22 cellular contexts compared by ENCODE assay signal in the genomic region with DNA sequence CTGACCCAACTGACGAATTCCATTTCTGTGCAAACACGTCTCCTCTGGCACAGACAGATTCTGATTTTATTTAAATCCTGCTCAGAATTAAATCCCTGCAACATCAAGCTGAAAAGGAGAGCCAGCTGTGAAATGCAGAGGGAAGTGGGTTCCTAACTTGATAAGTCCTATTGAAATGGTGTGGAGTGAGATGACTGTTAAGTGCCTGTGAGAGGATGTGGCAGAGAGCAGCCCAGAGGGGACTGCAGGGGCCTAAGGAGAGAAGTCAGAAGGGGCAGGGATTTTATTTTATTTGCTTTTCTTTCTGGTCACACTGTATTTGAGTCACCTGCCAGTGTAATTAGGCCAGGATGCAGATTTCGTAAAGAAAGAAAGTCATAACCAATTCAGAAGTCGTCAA.
DNase-seq lines count a peak whose midpoint lies in the region; ATAC-seq, FAIRE-seq and TF ChIP-seq lines count a peak whose summit lies in the region.
"Had no signal": no experiment of that assay in that cellular context is flagged by ENCODE, and none has a peak within 500 bp of the region (broad histone marks: within the 10 kb centered on the region; RNA-seq: fewer than 3 reads in every experiment).

No MANE protein-coding gene starts in this region.

- no peak for DNase-seq in GM12878 (ENCODE audit: low read depth, low spot score)
- DNase-seq in nephron progenitor cell: no peak
- no peak for DNase-seq in cardiac septum (ENCODE audit: low spot score)
- DNase-seq in NCI-H1930 (lab: John Stamatoyannopoulos, UW): no peak
- DNase-seq in heart left ventricle: no peak
- DNase-seq: CD8-positive, alpha-beta memory T cell; DND-41; HFFc6; Karpas-422; NCI-H1048; NCI-H1436; NCI-H2029 treated with DMSO at 0.1 percent for 48 hours; NCI-H2227 treated with DMSO at 0.1 percent for 48 hours; NCI-H524; NCI-H82; SIG-M5; T-helper 1 cell had no signal

- H3K27ac Mint-ChIP-seq in nephron progenitor cell: peak overlapping the region; percentile 40
- H3K27ac Mint-ChIP-seq: CD8-positive, alpha-beta memory T cell; HFFc6; IgD-negative memory B cell had no signal

- H4K20me1 ChIP-seq in GM12878 (ENCODE audit: control insufficient read depth, insufficient read depth): no peaks in the 10 kb centered on the region
- H4K20me1 ChIP-seq: BLaER1 treated with 17β-estradiol and CSF1 and Interleukin-3, amounts not matched to agents 10 nM and 100 nM had no signal

- intact Hi-C loops in GM12878 (cut with micrococcal nuclease; ENCODE audit: unreplicated experiment) (no loop called here), cardiac septum (cut with DNase I) (no loop called here), heart left ventricle (cut with DNase I) (no loop called here)

- CTCF ChIA-PET in GM12878 (lab: Yijun Ruan, JAX): no interaction called here

- ATAC-seq in GM18858 (IDR thresholded peaks at IDR 0.05; ENCODE audit: unreplicated experiment) (peak; percentile 35), HG03432 (IDR thresholded peaks at IDR 0.05; ENCODE audit: unreplicated experiment) (peak; percentile 62), GM12878 (0 out of 3 replicates have a peak, but pooled peaks have one; percentile 25), heart left ventricle (no peak)

- TF ChIP-seq CTCF in GM12878 (IDR thresholded peaks at IDR 0.05 in 2 of 3, conservative IDR thresholded peaks at IDR 0.05 in 1 of 3; ENCODE audit: control insufficient read depth in 2 of 3, extremely low read depth in 1 of 3, insufficient read depth in 1 of 3, low read depth in 3 of 3, low read length in 3 of 3) (no peak), nephron progenitor cell (IDR thresholded peaks at IDR 0.05) (no peak), heart left ventricle (IDR thresholded peaks at IDR 0.05) (no peak)

- no peaks in the 10 kb centered on the region for H3K9me3 Mint-ChIP-seq in nephron progenitor cell
- H3K9me3 Mint-ChIP-seq: HFFc6 had no signal

- H3K4me3 ChIP-seq in GM12878 (no peak overlapping the region), heart left ventricle (no peak overlapping the region)
- H3K4me3 ChIP-seq: BLaER1 treated with 17β-estradiol and CSF1 and Interleukin-3, amounts not matched to agents 10 nM and 100 nM had no signal

- POLR2A ChIA-PET in GM12878 (lab: Charles Lee): no interaction called here

- TF ChIP-seq EP300 in GM12878 (IDR thresholded peaks at IDR 0.05; ENCODE audit: borderline replicate concordance in 1 of 2, control insufficient read depth in 1 of 2, low read depth in 2 of 2, low read length in 2 of 2): no peak

- no peaks in the 10 kb centered on the region for H3K36me3 ChIP-seq in GM12878 (ENCODE audit: control insufficient read depth in 2 of 2, insufficient read depth in 2 of 2, low read length in 1 of 2)
- no peaks in the 10 kb centered on the region for H3K36me3 ChIP-seq in heart left ventricle
- H3K36me3 ChIP-seq: BLaER1 treated with 17β-estradiol and CSF1 and Interleukin-3, amounts not matched to agents 10 nM and 100 nM had no signal

- H3K79me2 ChIP-seq in GM12878 (ENCODE audit: control insufficient read depth, insufficient read depth, low read length): no peaks in the 10 kb centered on the region

- BruUV-seq in GM12878 (replicated peaks; lab: Mats Ljungman, UMichigan): no TSS peak

- TF ChIP-seq POLR2A in GM12878 (IDR thresholded peaks at IDR 0.05; ENCODE audit: low read depth, low read length) (no peak), heart left ventricle (IDR thresholded peaks at IDR 0.05) (no peak)

- H3K27ac ChIP-seq in GM12878 (ENCODE audit: control insufficient read depth, insufficient read depth) (no peak overlapping the region), heart left ventricle (no peak overlapping the region)
- H3K27ac ChIP-seq: BLaER1 treated with 17β-estradiol and CSF1 and Interleukin-3, amounts not matched to agents 10 nM and 100 nM had no signal

- no peak for TF ChIP-seq RAD21 in GM12878 (IDR thresholded peaks at IDR 0.05; ENCODE audit: insufficient read depth, low read depth, low read length)

- H3K9me3 ChIP-seq in GM12878 (replicated peaks; ENCODE audit: control insufficient read depth, insufficient read depth, low read length) (no peaks in the 10 kb centered on the region), heart left ventricle (no peaks in the 10 kb centered on the region)
- H3K9me3 ChIP-seq: BLaER1 treated with 17β-estradiol and CSF1 and Interleukin-3, amounts not matched to agents 10 nM and 100 nM had no signal

- H3K4me2 ChIP-seq in GM12878 (ENCODE audit: control insufficient read depth, insufficient read depth): no peak overlapping the region

- in situ Hi-C loops in GM12878 (cut with MboI): no loop called here

- H3K27me3 Mint-ChIP-seq in nephron progenitor cell (ENCODE audit: low read depth, poor library complexity): peaks cover 3% of the 10 kb centered on the region
- H3K27me3 Mint-ChIP-seq: CD8-positive, alpha-beta memory T cell; IgD-negative memory B cell had no signal

- H2AFZ ChIP-seq in GM12878 (ENCODE audit: control insufficient read depth, low read depth, low read length): no peak overlapping the region

- no peak overlapping the region for H3K4me3 Mint-ChIP-seq in nephron progenitor cell
- H3K4me3 Mint-ChIP-seq: CD8-positive, alpha-beta memory T cell; HFFc6; IgD-negative memory B cell had no signal

- no peak overlapping the region for H3K9ac ChIP-seq in GM12878 (ENCODE audit: control insufficient read depth, insufficient read depth, low read length)
- H3K9ac ChIP-seq: BLaER1 treated with 17β-estradiol and CSF1 and Interleukin-3, amounts not matched to agents 10 nM and 100 nM had no signal

- SMC1A ChIA-PET in GM12878 (lab: Charles Lee; ENCODE audit: uncharacterized antibody, unreplicated experiment): no interaction called here

- 7% methylated on average over 3 of the region's 4 CpGs for WGBS in GM12878 (ENCODE audit: insufficient coverage, insufficient replicate concordance, low lambda C conversion rate, missing lambda C conversion rate)
- WGBS in heart left ventricle, 4 donors: 63 to 73% (median 64%) methylated on average over 4 of the region's 4 CpGs

- H3K4me1 Mint-ChIP-seq in nephron progenitor cell: no peaks in the 10 kb centered on the region
- H3K4me1 Mint-ChIP-seq: CD8-positive, alpha-beta memory T cell had no signal

- no peaks in the 10 kb centered on the region for H3K36me3 Mint-ChIP-seq in nephron progenitor cell (ENCODE audit: low read depth)
- H3K36me3 Mint-ChIP-seq: CD8-positive, alpha-beta memory T cell; IgD-negative memory B cell had no signal

- no peak for FAIRE-seq in GM12878 (lab: Jason Lieb, UNC)
- FAIRE-seq: H54 had no signal

- H3K27me3 ChIP-seq in GM12878 (replicated peaks in 1 of 2; ENCODE audit: control insufficient read depth in 2 of 2, insufficient read depth in 2 of 2, low read length in 1 of 2) (no peaks in the 10 kb centered on the region), heart left ventricle (no peaks in the 10 kb centered on the region)
- H3K27me3 ChIP-seq: BLaER1 treated with 17β-estradiol and CSF1 and Interleukin-3, amounts not matched to agents 10 nM and 100 nM had no signal

- RAD21 ChIA-PET in GM12878 (lab: Charles Lee; ENCODE audit: unreplicated experiment): no interaction called here

- H3K4me1 ChIP-seq in GM12878 (ENCODE audit: control insufficient read depth, insufficient read depth, low read length) (no peaks in the 10 kb centered on the region), heart left ventricle (no peaks in the 10 kb centered on the region)

TF ChIP-seq in GM12878, 131 proteins besides CTCF, POLR2A, EP300 and RAD21:
- TF ChIP-seq NR2C1 (IDR thresholded peaks at IDR 0.05) (no peak), MXI1 (IDR thresholded peaks at IDR 0.05; ENCODE audit: low read depth, low read length) (no peak), RELA (IDR thresholded peaks at IDR 0.05; ENCODE audit: borderline replicate concordance, partially characterized antibody) (no peak), KAT2A (conservative IDR thresholded peaks at IDR 0.05; ENCODE audit: control insufficient read depth, low read depth, low read length) (no peak), NR2F1 (conservative IDR thresholded peaks at IDR 0.05) (no peak), SPI1 (IDR thresholded peaks at IDR 0.05; ENCODE audit: borderline replicate concordance, insufficient read depth, low read depth, low read length) (no peak), GABPA (IDR thresholded peaks at IDR 0.05; ENCODE audit: low read depth) (no peak), NRF1 (conservative IDR thresholded peaks at IDR 0.05; ENCODE audit: low read depth, low read length) (no peak), ZSCAN29 (IDR thresholded peaks at IDR 0.05) (no peak), HDGF (IDR thresholded peaks at IDR 0.05) (no peak), ASH2L (IDR thresholded peaks at IDR 0.05; ENCODE audit: borderline replicate concordance, low read depth) (no peak)
- TF ChIP-seq, protein P1, sequence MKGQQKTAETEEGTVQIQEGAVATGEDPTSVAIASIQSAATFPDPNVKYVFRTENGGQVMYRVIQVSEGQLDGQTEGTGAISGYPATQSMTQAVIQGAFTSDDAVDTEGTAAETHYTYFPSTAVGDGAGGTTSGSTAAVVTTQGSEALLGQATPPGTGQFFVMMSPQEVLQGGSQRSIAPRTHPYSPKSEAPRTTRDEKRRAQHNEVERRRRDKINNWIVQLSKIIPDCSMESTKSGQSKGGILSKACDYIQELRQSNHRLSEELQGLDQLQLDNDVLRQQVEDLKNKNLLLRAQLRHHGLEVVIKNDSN (IDR thresholded peaks at IDR 0.05; ENCODE audit: borderline replicate concordance, extremely low read length, insufficient read depth, low read depth, low read length): no peak
- TF ChIP-seq, protein P2, sequence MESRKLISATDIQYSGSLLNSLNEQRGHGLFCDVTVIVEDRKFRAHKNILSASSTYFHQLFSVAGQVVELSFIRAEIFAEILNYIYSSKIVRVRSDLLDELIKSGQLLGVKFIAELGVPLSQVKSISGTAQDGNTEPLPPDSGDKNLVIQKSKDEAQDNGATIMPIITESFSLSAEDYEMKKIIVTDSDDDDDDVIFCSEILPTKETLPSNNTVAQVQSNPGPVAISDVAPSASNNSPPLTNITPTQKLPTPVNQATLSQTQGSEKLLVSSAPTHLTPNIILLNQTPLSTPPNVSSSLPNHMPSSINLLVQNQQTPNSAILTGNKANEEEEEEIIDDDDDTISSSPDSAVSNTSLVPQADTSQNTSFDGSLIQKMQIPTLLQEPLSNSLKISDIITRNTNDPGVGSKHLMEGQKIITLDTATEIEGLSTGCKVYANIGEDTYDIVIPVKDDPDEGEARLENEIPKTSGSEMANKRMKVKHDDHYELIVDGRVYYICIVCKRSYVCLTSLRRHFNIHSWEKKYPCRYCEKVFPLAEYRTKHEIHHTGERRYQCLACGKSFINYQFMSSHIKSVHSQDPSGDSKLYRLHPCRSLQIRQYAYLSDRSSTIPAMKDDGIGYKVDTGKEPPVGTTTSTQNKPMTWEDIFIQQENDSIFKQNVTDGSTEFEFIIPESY (IDR thresholded peaks at IDR 0.05): no peak

Comparison
In these comparisons a context has a peak if more than half of its experiments do, and no peak if none do; other contexts are left out.
1. ATAC-seq: peak in GM18858 (single experiment), HG03432 (single experiment) and GM12878 (single experiment); none in heart left ventricle (0 of 4).